In genomic region chr19:5164845-5165696, GRCh38 we compare ENCODE assay signal across 7 cellular contexts.
A peak's percentile ranks its signal among the peaks of the same experiment; 100 is the strongest.
DNase-seq lines count a peak whose midpoint lies in the region; ATAC-seq and TF ChIP-seq lines count a peak whose summit lies in the region.
"Not testable (repeated sequence)": the region's sequence is repeated elsewhere in the genome, so short reads cannot be mapped to it uniquely, and the experiment has no call there.

No MANE protein-coding gene starts in this region.

- not testable (repeated sequence) for H3K79me1 ChIP-seq in neuronal stem cell (ENCODE audit: low read depth, low read length)

- H3K27ac Mint-ChIP-seq in HFFc6, result peak overlapping the region; percentile 87
- peak overlapping the region; percentile 85 for H3K27ac Mint-ChIP-seq in WTC11
- H3K27ac Mint-ChIP-seq in endodermal cell, result not testable (repeated sequence)

- H3K9ac ChIP-seq in ES-I3 (ENCODE audit: low read depth, low read length), result peak overlapping the region; percentile 53; the same call in 1 of the 2 replicates
- not testable (repeated sequence) for H3K9ac ChIP-seq in endodermal cell (ENCODE audit: extremely low read depth, low read length, poor library complexity, severe bottlenecking); neuronal stem cell (ENCODE audit: low read depth, low read length, poor library complexity)

- H2BK12ac ChIP-seq in neuronal stem cell (ENCODE audit: low read length), result not testable (repeated sequence)

- H3K23ac ChIP-seq in neuronal stem cell (ENCODE audit: low read depth, low read length, poor library complexity), result not testable (repeated sequence)

- H3K36me3 ChIP-seq in ES-I3 (ENCODE audit: insufficient read depth, low read length); endodermal cell (ENCODE audit: control insufficient read depth, insufficient read depth, low read length); neuronal stem cell (replicated peaks in 1 of 2; ENCODE audit: control insufficient read depth in 2 of 2, insufficient read depth in 2 of 2, low read length in 2 of 2): not testable (repeated sequence)

- H3K9me3 ChIP-seq in ES-I3 (ENCODE audit: control insufficient read depth, insufficient read depth, low read length); neuronal stem cell (replicated peaks in 1 of 2; ENCODE audit: control insufficient read depth in 2 of 2, insufficient read depth in 1 of 2, low read depth in 1 of 2, low read length in 2 of 2): not testable (repeated sequence)
- H3K9me3 ChIP-seq in endodermal cell (ENCODE audit: control insufficient read depth, low read length), result peaks cover 33% of the 10 kb centered on the region

- H2AFZ ChIP-seq in neuronal stem cell (ENCODE audit: low read length), result peak overlapping the region; percentile 71

- H3K4me3 ChIP-seq in endodermal cell (ENCODE audit: low read length), result peak overlapping the region; percentile 53
- H3K4me3 ChIP-seq in neuronal stem cell (ENCODE audit: low read length in 2 of 2), result not testable (repeated sequence)

- ATAC-seq in WTC11, result not testable (repeated sequence)

- not testable (repeated sequence) for H3K18ac ChIP-seq in neuronal stem cell (ENCODE audit: low read length)

- not testable (repeated sequence) for H4K91ac ChIP-seq in neuronal stem cell (ENCODE audit: low read depth, low read length, poor library complexity)

- H3K4me2 ChIP-seq in neuronal stem cell (ENCODE audit: insufficient read depth, low read length, poor library complexity, severe bottlenecking), result not testable (repeated sequence)

- not testable (repeated sequence) for H3K4ac ChIP-seq in neuronal stem cell (ENCODE audit: low read length)

- peak overlapping the region; percentile 6 for H2AK5ac ChIP-seq in neuronal stem cell (ENCODE audit: low read depth, low read length)

- H3K4me1 Mint-ChIP-seq in HFFc6 (ENCODE audit: low read depth), result peaks cover 44% of the 10 kb centered on the region
- peaks cover 24% of the 10 kb centered on the region for H3K4me1 Mint-ChIP-seq in WTC11
- peaks cover 33% of the 10 kb centered on the region for H3K4me1 Mint-ChIP-seq in endodermal cell

- TF ChIP-seq CTCF in HFFc6 (IDR thresholded peaks at IDR 0.05); WTC11 (IDR thresholded peaks at IDR 0.05); endodermal cell (conservative IDR thresholded peaks at IDR 0.05): not testable (repeated sequence)

- H4K8ac ChIP-seq in neuronal stem cell (ENCODE audit: low read depth, low read length), result not testable (repeated sequence)

- CTCF ChIA-PET in WTC11 (lab: Charles Lee), result interaction anchor here (0.6 to 2.3 kb wide), 3 partner anchors 11 to 29 kb away, joined by 3 to 8 read pairs (median 6); no protein-coding TSS in a partner anchor

- POLR2A ChIA-PET in WTC11 (lab: Charles Lee), result not testable (repeated sequence)

- not testable (repeated sequence) for DNase-seq in HFFc6; WTC11 (ENCODE audit: low spot score); endodermal cell; neuronal stem cell (ENCODE audit: low spot score)
- peak; percentile 68 to 72 for DNase-seq in SHP77 (lab: John Stamatoyannopoulos, UW)
- DNase-seq in left kidney (ENCODE audit: low read depth, low spot score), result peak; percentile 56

- H3K36me3 Mint-ChIP-seq in HFFc6 (ENCODE audit: low read depth) (peaks cover 14% of the 10 kb centered on the region), endodermal cell (ENCODE audit: low read depth) (peaks cover 12% of the 10 kb centered on the region)
- not testable (repeated sequence) for H3K36me3 Mint-ChIP-seq in WTC11

- peaks cover 11% of the 10 kb centered on the region; the same call in 1 of the 2 replicates for H3K4me1 ChIP-seq in ES-I3 (ENCODE audit: insufficient read depth, low read length)
- H3K4me1 ChIP-seq in endodermal cell (ENCODE audit: control insufficient read depth, insufficient read depth, low read length); neuronal stem cell (ENCODE audit: control insufficient read depth in 2 of 2, insufficient read depth in 1 of 2, low read depth in 1 of 2, low read length in 2 of 2): not testable (repeated sequence)

- not testable (repeated sequence) for H2BK5ac ChIP-seq in neuronal stem cell (ENCODE audit: low read length)

- not testable (repeated sequence) for H3K27me3 Mint-ChIP-seq in HFFc6 (ENCODE audit: insufficient read depth)
- H3K27me3 Mint-ChIP-seq in WTC11 (ENCODE audit: low read depth) (peaks cover 10% of the 10 kb centered on the region; the same call in 1 of the 2 replicates), endodermal cell (ENCODE audit: insufficient read depth) (peaks cover 12% of the 10 kb centered on the region)

- not testable (repeated sequence) for H3K14ac ChIP-seq in neuronal stem cell (ENCODE audit: low read length)

- H2BK15ac ChIP-seq in neuronal stem cell (ENCODE audit: low read length), result not testable (repeated sequence)

- not testable (repeated sequence) for H3K4me3 Mint-ChIP-seq in HFFc6, endodermal cell
- 0 out of 2 replicates have a peak overlapping the region, but pooled peaks have one; percentile 22 for H3K4me3 Mint-ChIP-seq in WTC11

- H2BK120ac ChIP-seq in neuronal stem cell (ENCODE audit: low read depth, low read length), result not testable (repeated sequence)

- H3K9me3 Mint-ChIP-seq in HFFc6, result not testable (repeated sequence)
- H3K9me3 Mint-ChIP-seq in WTC11 (peaks cover 23% of the 10 kb centered on the region), endodermal cell (peaks cover 37% of the 10 kb centered on the region)

- H3K27me3 ChIP-seq in endodermal cell (ENCODE audit: control insufficient read depth, insufficient read depth, low read length, poor library complexity, severe bottlenecking); neuronal stem cell (ENCODE audit: control insufficient read depth in 3 of 3, insufficient read depth in 3 of 3, low read depth in 1 of 3, low read length in 3 of 3): not testable (repeated sequence)

- 86 to 87% methylated on average over 23 of the region's 23 CpGs for WGBS in endodermal cell (ENCODE audit: insufficient coverage in 1 of 2, insufficient read length in 1 of 2), 2 experiments
- no CpG with 5 or more reads among the region's 23 CpGs for WGBS in neuronal stem cell (ENCODE audit: extremely low coverage in 2 of 2, insufficient read length in 2 of 2, insufficient replicate concordance in 1 of 2), 2 donors

- not testable (repeated sequence) for H3K27ac ChIP-seq in endodermal cell (ENCODE audit: low read depth, low read length); neuronal stem cell (replicated peaks; ENCODE audit: low read length)

TF ChIP-seq in WTC11, 78 proteins besides CTCF, POLR2A, EP300 and RAD21:
- TF ChIP-seq NFYB (CRISPR knock-in tag; conservative IDR thresholded peaks at IDR 0.05; ENCODE audit: low read depth), result peak; percentile 56
